In the genomic region with DNA sequence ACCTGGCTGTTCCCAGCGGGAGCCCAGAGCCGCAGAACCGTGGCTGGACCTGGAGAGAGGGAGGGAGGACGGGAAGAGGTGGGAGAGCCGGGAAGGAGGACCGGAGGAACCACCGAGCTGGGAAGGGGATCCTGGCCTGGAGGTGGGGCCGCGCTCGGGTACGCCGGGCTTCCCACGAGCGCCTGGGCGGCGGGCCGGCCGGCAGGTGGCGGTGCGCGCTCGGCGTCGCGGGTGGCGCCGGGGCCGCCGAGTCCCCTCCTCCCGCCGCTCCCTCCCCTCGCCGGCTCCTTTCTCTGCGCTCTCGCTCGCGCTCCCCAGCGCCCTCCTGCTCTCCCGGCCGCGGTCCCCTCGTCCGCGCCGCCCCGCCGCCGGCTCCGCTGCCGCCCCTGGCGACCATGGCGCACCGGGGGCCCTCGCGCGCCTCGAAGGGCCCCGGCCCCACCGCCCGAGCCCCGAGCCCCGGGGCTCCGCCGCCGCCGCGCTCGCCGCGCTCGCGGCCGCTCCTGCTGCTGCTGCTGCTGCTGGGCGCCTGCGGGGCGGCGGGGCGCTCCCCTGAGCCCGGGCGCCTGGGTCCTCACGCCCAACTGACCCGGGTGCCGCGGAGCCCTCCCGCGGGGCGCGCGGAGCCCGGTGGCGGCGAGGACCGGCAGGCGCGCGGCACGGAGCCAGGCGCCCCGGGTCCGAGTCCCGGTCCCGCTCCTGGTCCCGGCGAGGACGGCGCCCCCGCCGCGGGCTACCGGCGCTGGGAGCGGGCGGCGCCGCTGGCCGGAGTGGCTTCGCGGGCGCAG, we compare ENCODE assay signal across 8 cellular contexts. TPM values are rescaled to one million over a fixed set of nuclear protein-coding genes. Genes with fewer than 3 reads are reported as not detected.
A peak's percentile ranks its signal among the peaks of the same experiment; 100 is the strongest.
DNase-seq lines count a peak whose midpoint lies in the region; ATAC-seq, FAIRE-seq and TF ChIP-seq lines count a peak whose summit lies in the region.

SORCS2 (plus strand) TSS at position 287 of the 788 bp plus-strand sequence.

- peaks cover 4% of the 10 kb centered on the region for H3K79me2 ChIP-seq in neural cell (replicated peaks; ENCODE audit: insufficient read depth, low read length)

- no peaks in the 10 kb centered on the region for H4K20me1 ChIP-seq in neural cell (ENCODE audit: insufficient read depth)

- CTCF ChIA-PET in CD8-positive, alpha-beta memory T cell (lab: Charles Lee), result no interaction called here

- no peaks in the 10 kb centered on the region for H3K9me3 ChIP-seq in CD8-positive, alpha-beta memory T cell (ENCODE audit: low read length)
- H3K9me3 ChIP-seq in neural cell (ENCODE audit: low read length) (no peaks in the 10 kb centered on the region), testis (no peaks in the 10 kb centered on the region)

- no peak within 1 kb of the TSS for H3K27ac ChIP-seq in CD8-positive, alpha-beta memory T cell (ENCODE audit: low read depth, low read length)
- H3K27ac ChIP-seq in neural cell (ENCODE audit: low read length) (no peak within 1 kb of the TSS), testis (peak within 1 kb of the TSS in 1 of 2 donors; percentile 50)

- H3K27ac Mint-ChIP-seq in CD8-positive, alpha-beta memory T cell, result no peak within 1 kb of the TSS
- H3K27ac Mint-ChIP-seq in activated T-helper 2 cell treated with anti-CD3 and anti-CD28 coated beads, Interferon-gamma antibody, Interleukin-2, Interleukin-4, amounts not matched to agents 10 μg/mL and 5 μg/mL and 100 μg/mL, durations not matched to agents 14 hours and 24 hours and 36 hours, result no peak within 1 kb of the TSS

- peak within 1 kb of the TSS; percentile 84 for H3K4me2 ChIP-seq in neural cell (ENCODE audit: low read length)

- H3K4me1 ChIP-seq in CD8-positive, alpha-beta memory T cell (ENCODE audit: insufficient read depth, low read length), result no peaks in the 10 kb centered on the region
- peaks cover 14% of the 10 kb centered on the region for H3K4me1 ChIP-seq in testis

- peak in 4 of 5 donors; percentile 8 to 19 (median 16) for DNase-seq in CD8-positive, alpha-beta memory T cell
- DNase-seq in H54 (ENCODE audit: insufficient read length, low spot score) (peak; percentile 57), NCI-H82 (lab: John Stamatoyannopoulos, UW) (peak; percentile 84), frontal cortex (ENCODE audit: low spot score in 2 of 2) (peak; percentile 88 to 91), testis (peak; percentile 65)
- DNase-seq in activated T-helper 2 cell treated with anti-CD3 and anti-CD28 coated beads, Interferon-gamma antibody, Interleukin-2, Interleukin-4, amounts not matched to agents 10 μg/mL and 5 μg/mL and 100 μg/mL, durations not matched to agents 14 hours and 24 hours and 36 hours (ENCODE audit: low spot score), result peak; percentile 29

- H3K9me3 Mint-ChIP-seq in CD8-positive, alpha-beta memory T cell, result no peaks in the 10 kb centered on the region
- H3K9me3 Mint-ChIP-seq in activated T-helper 2 cell treated with anti-CD3 and anti-CD28 coated beads, Interferon-gamma antibody, Interleukin-2, Interleukin-4, amounts not matched to agents 10 μg/mL and 5 μg/mL and 100 μg/mL, durations not matched to agents 14 hours and 24 hours and 36 hours, result no peaks in the 10 kb centered on the region

- H3K27me3 Mint-ChIP-seq in CD8-positive, alpha-beta memory T cell, result peaks cover 32 to 56% of the 10 kb centered on the region in 2 donors
- peaks cover 48% of the 10 kb centered on the region for H3K27me3 Mint-ChIP-seq in activated T-helper 2 cell treated with anti-CD3 and anti-CD28 coated beads, Interferon-gamma antibody, Interleukin-2, Interleukin-4, amounts not matched to agents 10 μg/mL and 5 μg/mL and 100 μg/mL, durations not matched to agents 14 hours and 24 hours and 36 hours (ENCODE audit: low read depth)

- H3K4me3 ChIP-seq in CD8-positive, alpha-beta memory T cell (ENCODE audit: low read length), result no peak within 1 kb of the TSS
- H3K4me3 ChIP-seq in neural cell (ENCODE audit: low read length), result peak within 1 kb of the TSS; percentile 71
- peak within 1 kb of the TSS; percentile 32 to 53 for H3K4me3 ChIP-seq in testis

- peak; percentile 93 for TF ChIP-seq CTCF in neural cell (IDR thresholded peaks at IDR 0.05; ENCODE audit: poor library complexity, severe bottlenecking)
- TF ChIP-seq CTCF in testis (IDR thresholded peaks at IDR 0.05), result peak; percentile 61 to 90 (median 78)

- intact Hi-C loops in activated T-helper 2 cell treated with anti-CD3 and anti-CD28 coated beads, Interferon-gamma antibody, Interleukin-2, Interleukin-4, amounts not matched to agents 10 μg/mL and 5 μg/mL and 100 μg/mL, durations not matched to agents 14 hours and 24 hours and 36 hours (cut with micrococcal nuclease), result loop anchor here (5.0 kb wide), 4 partner anchors 145 to 610 kb away; no protein-coding TSS in a partner anchor
- intact Hi-C loops in testis (cut with DNase I; ENCODE audit: low total_unique reads), result loop anchor here (10.0 kb wide), 1 partner anchor 102 kb away; no protein-coding TSS in a partner anchor

- peak; percentile 36 for TF ChIP-seq EP300 in neural cell (conservative IDR thresholded peaks at IDR 0.05; ENCODE audit: poor library complexity, severe bottlenecking)

- H3K36me3 Mint-ChIP-seq in CD8-positive, alpha-beta memory T cell, result no peaks in the 10 kb centered on the region
- H3K36me3 Mint-ChIP-seq in activated T-helper 2 cell treated with anti-CD3 and anti-CD28 coated beads, Interferon-gamma antibody, Interleukin-2, Interleukin-4, amounts not matched to agents 10 μg/mL and 5 μg/mL and 100 μg/mL, durations not matched to agents 14 hours and 24 hours and 36 hours (ENCODE audit: low read depth), result no peaks in the 10 kb centered on the region

- no peak for ATAC-seq in HG03469 (IDR thresholded peaks at IDR 0.05; ENCODE audit: unreplicated experiment)

- no peaks in the 10 kb centered on the region for H3K36me3 ChIP-seq in CD8-positive, alpha-beta memory T cell (ENCODE audit: insufficient read depth, low read length)
- H3K36me3 ChIP-seq in neural cell (ENCODE audit: insufficient read depth, low read length), result no peaks in the 10 kb centered on the region
- no peaks in the 10 kb centered on the region for H3K36me3 ChIP-seq in testis (ENCODE audit: low read depth, missing control alignments)

- no peak for FAIRE-seq in H54 (lab: Jason Lieb, UNC)
- no peak for FAIRE-seq in frontal cortex (lab: Jason Lieb, UNC)

- peak within 1 kb of the TSS; percentile 46 for H3K9ac ChIP-seq in neural cell (ENCODE audit: low read length)

- POLR2A ChIA-PET in CD8-positive, alpha-beta memory T cell (lab: Charles Lee), result no interaction called here

- WGBS in testis, 2 donors, result 0 to 1% methylated on average over 2 to 74 of the region's 119 CpGs

- peak; percentile 98 for TF ChIP-seq RAD21 in neural cell (conservative IDR thresholded peaks at IDR 0.05)

- H3K4me1 Mint-ChIP-seq in CD8-positive, alpha-beta memory T cell, result peaks cover 0 to 11% (median 1%) of the 10 kb centered on the region in 3 donors
- no peaks in the 10 kb centered on the region for H3K4me1 Mint-ChIP-seq in activated T-helper 2 cell treated with anti-CD3 and anti-CD28 coated beads, Interferon-gamma antibody, Interleukin-2, Interleukin-4, amounts not matched to agents 10 μg/mL and 5 μg/mL and 100 μg/mL, durations not matched to agents 14 hours and 24 hours and 36 hours (ENCODE audit: low read depth)

- no peaks in the 10 kb centered on the region for H3K9me2 ChIP-seq in neural cell (ENCODE audit: insufficient read depth, low read length)

- TF ChIP-seq POLR2A in H54 (IDR thresholded peaks at IDR 0.05; ENCODE audit: low read depth, low read length) (no peak), testis (IDR thresholded peaks at IDR 0.05) (no peak)

- peak within 1 kb of the TSS in 5 of 7 donors; percentile 32 to 78 (median 45) for H3K4me3 Mint-ChIP-seq in CD8-positive, alpha-beta memory T cell
- no peak within 1 kb of the TSS for H3K4me3 Mint-ChIP-seq in activated T-helper 2 cell treated with anti-CD3 and anti-CD28 coated beads, Interferon-gamma antibody, Interleukin-2, Interleukin-4, amounts not matched to agents 10 μg/mL and 5 μg/mL and 100 μg/mL, durations not matched to agents 14 hours and 24 hours and 36 hours (ENCODE audit: low read depth)

- H3K27me3 ChIP-seq in CD8-positive, alpha-beta memory T cell (ENCODE audit: insufficient read depth, low read length, poor library complexity, severe bottlenecking), result peaks cover 19% of the 10 kb centered on the region
- H3K27me3 ChIP-seq in neural cell (ENCODE audit: insufficient read depth, low read depth, low read length) (peaks cover 20% of the 10 kb centered on the region), testis (no peaks in the 10 kb centered on the region)

- H2AFZ ChIP-seq in neural cell (ENCODE audit: low read depth, low read length), result no peak within 1 kb of the TSS

- H3F3A ChIP-seq in neural cell (ENCODE audit: insufficient read depth, low read length, poor library complexity, severe bottlenecking), result no peaks in the 10 kb centered on the region

TF ChIP-seq in neural cell, 6 proteins besides CTCF, POLR2A, EP300 and RAD21 (continues in another document):
- TF ChIP-seq SMC3 (conservative IDR thresholded peaks at IDR 0.05; ENCODE audit: poor library complexity), result peak; percentile 99
- peak; percentile 19 for TF ChIP-seq POLR2AphosphoS5 (IDR thresholded peaks at IDR 0.05)

RNA-seq across cellular contexts. Expression of gene SORCS2, which starts in this region (rescaled TPM):
- not detected for total RNA-seq in CD8-positive, alpha-beta memory T cell
- polyA plus RNA-seq in CD8-positive, alpha-beta memory T cell, result not detected
- total RNA-seq in activated T-helper 2 cell treated with anti-CD3 and anti-CD28 coated beads, Interferon-gamma antibody, Interleukin-2, Interleukin-4, amounts not matched to agents 10 μg/mL and 5 μg/mL and 100 μg/mL, durations not matched to agents 14 hours and 24 hours and 36 hours, result 0.02 and 0.05 TPM in 2 replicates
- total RNA-seq in frontal cortex (4.9 TPM), testis (1 to 10 TPM; 2.7 to 2.9 TPM)
- polyA plus RNA-seq in neural cell (1.0 and 2.6 TPM in 2 replicates), testis (ENCODE audit: insufficient read depth, low read depth, low replicate concordance) (4.6 TPM)
- polyA minus RNA-seq in neural cell, result 3.9 and 4.1 TPM in 2 replicates

Comparison
In these comparisons a context has a peak if more than half of its experiments do, and no peak if none do; other contexts are left out.
1. Peak in DNase-seq in CD8-positive, alpha-beta memory T cell; RNA of the gene not detected or under 1 TPM.
2. Peak in DNase-seq in activated T-helper 2 cell treated with anti-CD3 and anti-CD28 coated beads, Interferon-gamma antibody, Interleukin-2, Interleukin-4, amounts not matched to agents 10 μg/mL and 5 μg/mL and 100 μg/mL, durations not matched to agents 14 hours and 24 hours and 36 hours; RNA of the gene not detected or under 1 TPM.
3. DNase-seq: peak in every context shown above with its lines; median percentile 90 in frontal cortex; 84 in NCI-H82; 65 in testis; 57 in H54; 29 in activated T-helper 2 cell treated with anti-CD3 and anti-CD28 coated beads, Interferon-gamma antibody, Interleukin-2, Interleukin-4, amounts not matched to agents 10 μg/mL and 5 μg/mL and 100 μg/mL, durations not matched to agents 14 hours and 24 hours and 36 hours; 16 in CD8-positive, alpha-beta memory T cell.